In genomic region chr6:160741012-160741411, GRCh38 we compare ENCODE assay signal across 11 cellular contexts. TPM values are rescaled to one million over a fixed set of nuclear protein-coding genes. Genes with fewer than 3 reads are reported as not detected.
DNase-seq lines count a peak whose midpoint lies in the region; ATAC-seq, FAIRE-seq and TF ChIP-seq lines count a peak whose summit lies in the region.
"Not testable (repeated sequence)": the region's sequence is repeated elsewhere in the genome, so short reads cannot be mapped to it uniquely, and the experiment has no call there.
"Had no signal": no experiment of that assay in that cellular context is flagged by ENCODE, and none has a peak within 500 bp of the region (broad histone marks: within the 10 kb centered on the region; RNA-seq: fewer than 3 reads in every experiment).

No MANE protein-coding gene starts in this region.

- not testable (repeated sequence) for H3K36me3 Mint-ChIP-seq in stimulated activated memory B cell treated with anti-CD40 and anti-IgM and Interleukin-4, amounts not matched to agents 10 μg/mL and 1 μg/mL and 100 μg/mL, for 72 hours

- not testable (repeated sequence) for H3K9me3 Mint-ChIP-seq in stimulated activated memory B cell treated with anti-CD40 and anti-IgM and Interleukin-4, amounts not matched to agents 10 μg/mL and 1 μg/mL and 100 μg/mL, for 72 hours

- DNase-seq in GM12891 (ENCODE audit: insufficient read length, low spot score), result not testable (repeated sequence)

- ATAC-seq in GM18909 (IDR thresholded peaks at IDR 0.05; ENCODE audit: poor library complexity, unreplicated experiment) (peak; percentile 99), GM21360 (IDR thresholded peaks at IDR 0.05; ENCODE audit: unreplicated experiment) (peak; percentile 98), HG02610 (IDR thresholded peaks at IDR 0.05; ENCODE audit: unreplicated experiment) (peak; percentile 99), HG03045 (IDR thresholded peaks at IDR 0.05; ENCODE audit: unreplicated experiment) (peak; percentile 99), HG03442 (IDR thresholded peaks at IDR 0.05; ENCODE audit: unreplicated experiment) (peak; percentile 99)
- peak; percentile 96 for ATAC-seq in stimulated activated memory B cell treated with anti-CD40 and anti-IgM and Interleukin-4, amounts not matched to agents 10 μg/mL and 1 μg/mL and 100 μg/mL, for 72 hours

- not testable (repeated sequence) for H3K27ac Mint-ChIP-seq in stimulated activated memory B cell treated with anti-CD40 and anti-IgM and Interleukin-4, amounts not matched to agents 10 μg/mL and 1 μg/mL and 100 μg/mL, for 72 hours

- H3K27me3 Mint-ChIP-seq in stimulated activated memory B cell treated with anti-CD40 and anti-IgM and Interleukin-4, amounts not matched to agents 10 μg/mL and 1 μg/mL and 100 μg/mL, for 72 hours, result not testable (repeated sequence)

- H3K4me3 Mint-ChIP-seq in stimulated activated memory B cell treated with anti-CD40 and anti-IgM and Interleukin-4, amounts not matched to agents 10 μg/mL and 1 μg/mL and 100 μg/mL, for 72 hours, result not testable (repeated sequence)

- not testable (repeated sequence) for H3K4me1 Mint-ChIP-seq in stimulated activated memory B cell treated with anti-CD40 and anti-IgM and Interleukin-4, amounts not matched to agents 10 μg/mL and 1 μg/mL and 100 μg/mL, for 72 hours

- peak; percentile 100 for FAIRE-seq in GM12891 (lab: Jason Lieb, UNC)

- TF ChIP-seq POLR2A in GM12891 (IDR thresholded peaks at IDR 0.05; ENCODE audit: low read depth, low read length), result not testable (repeated sequence)
- TF ChIP-seq POLR2A in Raji (IDR thresholded peaks at IDR 0.05; ENCODE audit: insufficient read depth, low read depth, low read length), result peak; percentile 28; the same call in 1 of the 2 replicates

TF ChIP-seq in GM12891, 5 proteins besides CTCF, POLR2A, EP300 and RAD21:
- TF ChIP-seq POU2F2 (IDR thresholded peaks at IDR 0.05; ENCODE audit: low read depth, low read length), result peak; percentile 64; the same call in 1 of the 2 replicates
- peak; percentile 34 for TF ChIP-seq PAX5 (IDR thresholded peaks at IDR 0.05; ENCODE audit: insufficient read depth, low read length, severe bottlenecking)

RNA-seq across cellular contexts. Expression of gene PLG, which starts 39.0 kb away (rescaled TPM):
- 0.27 TPM for polyA plus RNA-seq in GM12891 (2012; ENCODE audit: low read depth, missing spikeins)
- polyA plus RNA-seq: AG04450; CD8-positive, alpha-beta memory T cell; SK-N-SH had no signal
